31 cellular contexts compared by ENCODE assay signal in genomic region chr11:122313581-122313980, GRCh38.
"Had no signal": no experiment of that assay in that cellular context is flagged by ENCODE, and none has a peak within 500 bp of the region (broad histone marks: within the 10 kb centered on the region; RNA-seq: fewer than 3 reads in every experiment).

No MANE protein-coding gene starts in this region.

- ATAC-seq: activated naive CD8-positive, alpha-beta T cell treated with anti-CD3 and anti-CD28 coated beads, Interleukin-2, amount 50 U/mL, for 24 hours had no signal

- H3K9me3 Mint-ChIP-seq: activated CD4-positive, alpha-beta T cell treated with anti-CD3 and anti-CD28 coated beads, Interleukin-2, amount 10 ng/mL, durations not matched to agents 7 days and 5 days; activated naive CD4-positive, alpha-beta T cell treated with anti-CD3 and anti-CD28 coated beads, Interleukin-2, amount 10 ng/mL, durations not matched to agents 7 days and 5 days; activated naive CD8-positive, alpha-beta T cell treated with anti-CD3 and anti-CD28 coated beads, Interleukin-2, amount 50 U/mL, for 24 hours; brain; T-helper 1 cell treated with Interleukin-12 subunit alpha and Interleukin-12 subunit beta and Interleukin-4 antibody, amounts not matched to agents 30 μg/mL and 1 μg/mL, for 36 hours; T-helper 2 cell treated with Interferon-gamma antibody and Interleukin-4, amounts not matched to agents 5 μg/mL and 100 μg/mL, for 36 hours had no signal

- FAIRE-seq: TTC549 had no signal

- H3K36me3 ChIP-seq: SJSA1 had no signal

- H3K4me3 Mint-ChIP-seq: activated CD4-positive, alpha-beta T cell treated with anti-CD3 and anti-CD28 coated beads, Interleukin-2, amount 10 ng/mL, durations not matched to agents 7 days and 5 days; activated naive CD4-positive, alpha-beta T cell treated with anti-CD3 and anti-CD28 coated beads, Interleukin-2, amount 10 ng/mL, durations not matched to agents 7 days and 5 days; activated naive CD8-positive, alpha-beta T cell; activated naive CD8-positive, alpha-beta T cell treated with anti-CD3 and anti-CD28 coated beads, Interleukin-2, amount 50 U/mL, for 24 hours; brain; T-helper 1 cell treated with Interleukin-12 subunit alpha and Interleukin-12 subunit beta and Interleukin-4 antibody, amounts not matched to agents 30 μg/mL and 1 μg/mL, for 36 hours; T-helper 2 cell treated with Interferon-gamma antibody and Interleukin-4, amounts not matched to agents 5 μg/mL and 100 μg/mL, for 36 hours had no signal

- H3K27ac ChIP-seq: PC-9, SJSA1 had no signal

- H3K4me1 Mint-ChIP-seq: activated CD4-positive, alpha-beta T cell treated with anti-CD3 and anti-CD28 coated beads, Interleukin-2, amount 10 ng/mL, durations not matched to agents 7 days and 5 days; activated naive CD4-positive, alpha-beta T cell treated with anti-CD3 and anti-CD28 coated beads, Interleukin-2, amount 10 ng/mL, durations not matched to agents 7 days and 5 days; activated naive CD8-positive, alpha-beta T cell treated with anti-CD3 and anti-CD28 coated beads, Interleukin-2, amount 50 U/mL, for 24 hours had no signal

- H3K4me1 ChIP-seq: SJSA1 had no signal

- H3K4me3 ChIP-seq: PC-9, SJSA1 had no signal

- H3K9me3 ChIP-seq: SJSA1, SK-N-SH had no signal

- DNase-seq: activated CD4-positive, alpha-beta T cell treated with anti-CD3 and anti-CD28 coated beads, Interleukin-2, amount 10 ng/mL, durations not matched to agents 7 days and 5 days; activated CD4-positive, alpha-beta T cell treated with anti-CD3 and anti-CD28 coated beads, Interleukin-2, amount 50 U/mL, for 48 hours; activated CD8-positive, alpha-beta memory T cell treated with anti-CD3 and anti-CD28 coated beads, Interleukin-2, amount 50 U/mL, for 48 hours; activated effector memory CD4-positive, alpha-beta T cell treated with Interleukin-2 at 50 U/mL for 16 hours; activated naive CD4-positive, alpha-beta T cell treated with anti-CD3 and anti-CD28 coated beads, Interleukin-2, amount 10 ng/mL, durations not matched to agents 7 days and 5 days; activated naive CD8-positive, alpha-beta T cell treated with anti-CD3 and anti-CD28 coated beads, Interleukin-2, amount 50 U/mL, for 24 hours; activated T-cell treated with anti-CD3 and anti-CD28 coated beads, Interleukin-2, amount 50 U/mL, for 48 hours; anterior cingulate cortex; central memory CD4-positive, alpha-beta T cell; Karpas-422; KBM-7; MM.1S; MV-4-11; NCI-H1092; NCI-H1436 treated with DMSO at 0.1 percent for 48 hours; NCI-H1694 treated with DMSO at 0.1 percent for 48 hours; NCI-H2029; NCI-H2171; NCI-H510A; NCI-H526; NCI-H748 treated with DMSO at 0.1 percent for 48 hours; NK-92 treated with Interleukin-12 subunit alpha and Interleukin-12 subunit beta, amount 100 ng/mL, for 24 hours; PC-9; SHP77; SK-N-SH had no signal

- H3K27me3 ChIP-seq: SJSA1 had no signal

- H3K27ac Mint-ChIP-seq: activated CD4-positive, alpha-beta T cell treated with anti-CD3 and anti-CD28 coated beads, Interleukin-2, amount 10 ng/mL, durations not matched to agents 7 days and 5 days; activated naive CD4-positive, alpha-beta T cell treated with anti-CD3 and anti-CD28 coated beads, Interleukin-2, amount 10 ng/mL, durations not matched to agents 7 days and 5 days; activated naive CD8-positive, alpha-beta T cell; activated naive CD8-positive, alpha-beta T cell treated with anti-CD3 and anti-CD28 coated beads, Interleukin-2, amount 50 U/mL, for 24 hours; brain; T-helper 1 cell treated with Interleukin-12 subunit alpha and Interleukin-12 subunit beta and Interleukin-4 antibody, amounts not matched to agents 30 μg/mL and 1 μg/mL, for 36 hours; T-helper 2 cell treated with Interferon-gamma antibody and Interleukin-4, amounts not matched to agents 5 μg/mL and 100 μg/mL, for 36 hours had no signal

- H3K36me3 Mint-ChIP-seq: activated naive CD4-positive, alpha-beta T cell treated with anti-CD3 and anti-CD28 coated beads, Interleukin-2, amount 10 ng/mL, durations not matched to agents 7 days and 5 days; activated naive CD8-positive, alpha-beta T cell; brain had no signal

- H3K27me3 Mint-ChIP-seq: activated naive CD4-positive, alpha-beta T cell treated with anti-CD3 and anti-CD28 coated beads, Interleukin-2, amount 10 ng/mL, durations not matched to agents 7 days and 5 days; activated naive CD8-positive, alpha-beta T cell treated with anti-CD3 and anti-CD28 coated beads, Interleukin-2, amount 50 U/mL, for 24 hours had no signal
